In the genomic region with DNA sequence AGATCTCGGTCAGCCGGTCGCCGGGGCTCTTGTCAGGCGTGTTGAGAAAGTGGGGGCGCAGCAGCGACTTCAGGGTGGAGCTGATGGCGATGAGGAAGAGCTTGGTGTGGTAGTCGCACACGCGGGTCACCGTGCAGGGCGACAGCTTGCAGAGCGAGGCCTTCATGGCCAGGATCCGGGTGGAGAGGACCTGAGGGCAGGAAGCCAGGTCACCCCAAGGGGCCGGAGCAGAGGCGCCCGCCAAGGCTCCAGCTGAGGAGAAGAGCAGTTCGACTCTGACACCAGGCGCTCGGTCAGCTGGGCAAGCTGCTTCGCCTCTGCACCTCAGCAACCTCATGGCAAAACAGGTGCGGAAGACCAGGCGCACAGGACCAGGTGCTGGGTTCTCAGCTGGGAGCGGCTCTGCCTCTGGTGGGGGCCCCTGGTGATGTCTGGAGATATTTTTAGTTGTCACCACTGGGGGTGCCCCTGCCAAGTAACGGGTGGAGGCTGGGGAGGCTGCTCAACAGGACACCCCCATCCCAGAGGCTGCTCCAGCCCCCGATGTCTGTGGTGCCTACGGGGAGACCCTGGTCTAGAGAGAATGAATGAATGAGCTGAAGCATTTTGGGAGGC, we compare ENCODE assay signal across 1 cellular context.
TF ChIP-seq lines count a peak whose summit lies in the region.

No MANE protein-coding gene starts in this region.

TF ChIP-seq in IMR-90, 13 proteins besides CTCF, POLR2A, EP300 and RAD21:
- TF ChIP-seq NFE2L2 (IDR thresholded peaks at IDR 0.05; ENCODE audit: low read depth, low read length) (no peak), BHLHE40 (IDR thresholded peaks at IDR 0.05; ENCODE audit: low read depth, low read length) (no peak), MAZ (IDR thresholded peaks at IDR 0.05; ENCODE audit: borderline replicate concordance, low read depth, low read length) (no peak), RFX5 (IDR thresholded peaks at IDR 0.05; ENCODE audit: low read depth, low read length) (no peak), MXI1 (IDR thresholded peaks at IDR 0.05; ENCODE audit: borderline replicate concordance, low read depth, low read length) (no peak), FOS (IDR thresholded peaks at IDR 0.05; ENCODE audit: low read depth, low read length) (no peak), RCOR1 (IDR thresholded peaks at IDR 0.05; ENCODE audit: insufficient replicate concordance, low read length) (no peak), SMC3 (IDR thresholded peaks at IDR 0.05; ENCODE audit: low read depth, low read length) (no peak), CHD1 (IDR thresholded peaks at IDR 0.05; ENCODE audit: low read depth, low read length) (no peak), CEBPB (IDR thresholded peaks at IDR 0.05; ENCODE audit: low read depth, low read length) (no peak), MAFK (IDR thresholded peaks at IDR 0.05; ENCODE audit: low read depth, low read length) (no peak)
- TF ChIP-seq, protein P1, sequence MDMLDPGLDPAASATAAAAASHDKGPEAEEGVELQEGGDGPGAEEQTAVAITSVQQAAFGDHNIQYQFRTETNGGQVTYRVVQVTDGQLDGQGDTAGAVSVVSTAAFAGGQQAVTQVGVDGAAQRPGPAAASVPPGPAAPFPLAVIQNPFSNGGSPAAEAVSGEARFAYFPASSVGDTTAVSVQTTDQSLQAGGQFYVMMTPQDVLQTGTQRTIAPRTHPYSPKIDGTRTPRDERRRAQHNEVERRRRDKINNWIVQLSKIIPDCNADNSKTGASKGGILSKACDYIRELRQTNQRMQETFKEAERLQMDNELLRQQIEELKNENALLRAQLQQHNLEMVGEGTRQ (IDR thresholded peaks at IDR 0.05; ENCODE audit: low read depth, low read length), result no peak
- TF ChIP-seq, protein P2, sequence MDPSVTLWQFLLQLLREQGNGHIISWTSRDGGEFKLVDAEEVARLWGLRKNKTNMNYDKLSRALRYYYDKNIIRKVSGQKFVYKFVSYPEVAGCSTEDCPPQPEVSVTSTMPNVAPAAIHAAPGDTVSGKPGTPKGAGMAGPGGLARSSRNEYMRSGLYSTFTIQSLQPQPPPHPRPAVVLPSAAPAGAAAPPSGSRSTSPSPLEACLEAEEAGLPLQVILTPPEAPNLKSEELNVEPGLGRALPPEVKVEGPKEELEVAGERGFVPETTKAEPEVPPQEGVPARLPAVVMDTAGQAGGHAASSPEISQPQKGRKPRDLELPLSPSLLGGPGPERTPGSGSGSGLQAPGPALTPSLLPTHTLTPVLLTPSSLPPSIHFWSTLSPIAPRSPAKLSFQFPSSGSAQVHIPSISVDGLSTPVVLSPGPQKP (IDR thresholded peaks at IDR 0.05; ENCODE audit: borderline replicate concordance, low read depth, low read length), result no peak
TF ChIP-seq in IMR-90: peak in this region for 0.
